9 cellular contexts compared by ENCODE assay signal in the genomic region with DNA sequence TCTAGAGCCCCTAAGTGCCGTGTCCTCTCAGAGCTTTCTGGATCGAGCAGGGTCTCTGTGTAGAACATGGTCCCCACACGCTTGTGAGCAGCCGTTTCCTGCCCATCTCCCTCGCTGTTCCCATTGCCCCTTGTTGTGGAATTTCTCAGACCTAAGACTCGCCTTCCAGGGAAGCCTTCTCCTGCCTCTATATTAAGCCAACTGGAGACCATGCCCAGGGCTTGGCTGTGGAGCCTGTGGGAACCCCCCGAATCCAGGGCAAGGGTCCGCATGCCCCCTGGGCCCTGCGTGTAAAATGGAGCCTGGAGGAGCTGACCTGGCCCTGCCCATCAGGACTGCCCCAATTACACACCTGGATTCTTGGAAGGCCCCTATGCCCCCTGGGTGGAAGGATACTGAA. TPM values are rescaled to one million over a fixed set of nuclear protein-coding genes. Genes with fewer than 3 reads are reported as not detected.
"Had no signal": no experiment of that assay in that cellular context is flagged by ENCODE, and none has a peak within 500 bp of the region (broad histone marks: within the 10 kb centered on the region; RNA-seq: fewer than 3 reads in every experiment).

No MANE protein-coding gene starts in this region.

- H3K27ac Mint-ChIP-seq: H9, IgD-negative memory B cell had no signal

- FAIRE-seq: HepG2 had no signal

- DNase-seq: GOT3, HCEC 1CT, KBM-7 had no signal

- H3K27ac ChIP-seq: HL-60 had no signal

- H3K4me3 Mint-ChIP-seq: H9, IgD-negative memory B cell had no signal

- H3K36me3 Mint-ChIP-seq: IgD-negative memory B cell had no signal

- H3K9me3 Mint-ChIP-seq: H9 had no signal

- H3K27me3 Mint-ChIP-seq: IgD-negative memory B cell had no signal

RNA-seq across cellular contexts. Expression of a gene that starts 14.5 kb away (rescaled TPM):
- total RNA-seq: H4, HepG2, HT1080 had no signal
- polyA plus RNA-seq: HepG2, IgD-negative memory B cell had no signal

RNA-seq across cellular contexts. Expression of a gene that starts 49.6 kb away (rescaled TPM):
- total RNA-seq: H4, HepG2, HT1080 had no signal
- polyA plus RNA-seq: HepG2, IgD-negative memory B cell had no signal
